21 cellular contexts compared by ENCODE assay signal in the genomic region with DNA sequence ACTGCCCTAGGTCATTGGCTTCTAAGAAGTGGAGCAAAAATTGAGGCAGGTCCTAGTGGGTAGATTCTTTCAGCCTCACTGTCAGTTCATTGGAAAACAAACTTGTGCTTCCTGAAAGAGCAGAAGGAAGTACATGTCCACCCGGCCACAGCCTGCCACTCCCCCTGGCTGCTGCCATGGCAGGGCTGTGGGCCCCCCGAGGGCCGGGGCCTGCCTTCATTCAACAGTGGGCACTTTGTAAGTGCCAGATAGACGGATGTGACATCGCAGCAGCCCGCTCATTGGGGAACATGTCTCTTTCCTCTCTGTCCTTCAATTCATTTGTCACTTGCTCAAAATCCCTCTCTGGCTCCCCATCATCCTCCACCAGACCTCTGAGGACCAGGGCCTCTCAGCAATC. TPM values are rescaled to one million over a fixed set of nuclear protein-coding genes. Genes with fewer than 3 reads are reported as not detected.
DNase-seq lines count a peak whose midpoint lies in the region; ATAC-seq, FAIRE-seq and TF ChIP-seq lines count a peak whose summit lies in the region.
"Had no signal": no experiment of that assay in that cellular context is flagged by ENCODE, and none has a peak within 500 bp of the region (broad histone marks: within the 10 kb centered on the region; RNA-seq: fewer than 3 reads in every experiment).

No MANE protein-coding gene starts in this region.

- no peaks in the 10 kb centered on the region for H4K20me1 ChIP-seq in BLaER1

- no peaks in the 10 kb centered on the region for H3K9me3 Mint-ChIP-seq in nephron
- H3K9me3 Mint-ChIP-seq: CD8-positive, alpha-beta T cell had no signal

- TF ChIP-seq POLR2A in spleen (IDR thresholded peaks at IDR 0.05): no peak

- peak overlapping the region; percentile 37 to 90 (median 65) for H3K27ac Mint-ChIP-seq in nephron
- H3K27ac Mint-ChIP-seq: B cell; CD14-positive monocyte; CD8-positive, alpha-beta T cell had no signal

- 0 out of 2 replicates have a peak overlapping the region, but pooled peaks have one; percentile 23 for H3K9ac ChIP-seq in BLaER1
- H3K9ac ChIP-seq: GM23248 had no signal

- intact Hi-C loops in spleen (cut with DNase I; ENCODE audit: low total_unique reads): no loop called here

- 0 out of 2 replicates have a peak overlapping the region, but pooled peaks have one; percentile 6 for H3K27ac ChIP-seq in BLaER1
- H3K27ac ChIP-seq in RWPE2 (ENCODE audit: poor library complexity, severe bottlenecking): no peak overlapping the region
- H3K27ac ChIP-seq in spleen: no peak overlapping the region
- H3K27ac ChIP-seq: GM23248 had no signal

- TF ChIP-seq CTCF in RWPE2 (IDR thresholded peaks at IDR 0.05; ENCODE audit: poor library complexity, severe bottlenecking): no peak
- TF ChIP-seq CTCF in nephron (IDR thresholded peaks at IDR 0.05; ENCODE audit: unreplicated experiment in 3 of 3): no peak
- TF ChIP-seq CTCF in spleen (IDR thresholded peaks at IDR 0.05 in 8 of 11, conservative IDR thresholded peaks at IDR 0.05 in 3 of 11): no peak

- DNase-seq in RWPE2 (ENCODE audit: low spot score) (peak; percentile 52), spleen (peak; percentile 30), frontal cortex (ENCODE audit: low spot score in 2 of 2) (no peak), SKM-1 (lab: John Stamatoyannopoulos, UW; ENCODE audit: unreplicated experiment) (no peak)
- no peak for DNase-seq in stimulated activated CD4-positive, alpha-beta T cell treated with anti-CD3 and anti-CD28 coated beads, Interleukin-4, amount 100 ng/mL, for 1 hour
- DNase-seq: CD8-positive, alpha-beta T cell; COR-L47; DMS153; DMS79 treated with DMSO at 0.1 percent for 48 hours; EL; GM23248 had no signal

- no peak for FAIRE-seq in frontal cortex (lab: Jason Lieb, UNC)
- FAIRE-seq: A204.1, D721Med, G401.6, GM12891, H54 had no signal

- no peaks in the 10 kb centered on the region for H3K36me3 ChIP-seq in BLaER1
- H3K36me3 ChIP-seq in RWPE2 (ENCODE audit: low read depth): no peaks in the 10 kb centered on the region
- no peaks in the 10 kb centered on the region for H3K36me3 ChIP-seq in spleen

- 53 to 69% (median 68%) methylated on average over 6 of the region's 6 CpGs for WGBS in spleen, 5 donors

- H3K4me3 Mint-ChIP-seq in nephron: no peak overlapping the region
- H3K4me3 Mint-ChIP-seq: B cell; CD14-positive monocyte; CD8-positive, alpha-beta T cell had no signal

- H3K4me3 ChIP-seq in BLaER1 (no peak overlapping the region), RWPE2 (ENCODE audit: severe bottlenecking) (no peak overlapping the region), spleen (no peak overlapping the region)
- H3K4me3 ChIP-seq: GM23248 had no signal

- no peak for ATAC-seq in RWPE2 (ENCODE audit: low read depth)
- ATAC-seq: CD8-positive, alpha-beta T cell; HCT116 had no signal

- peak overlapping the region; percentile 30 for H3K4me2 ChIP-seq in BLaER1

- H3K4me1 ChIP-seq in BLaER1: peaks cover 15% of the 10 kb centered on the region
- H3K4me1 ChIP-seq in RWPE2 (ENCODE audit: insufficient read depth, poor library complexity, severe bottlenecking): no peaks in the 10 kb centered on the region
- no peaks in the 10 kb centered on the region for H3K4me1 ChIP-seq in spleen

- H3K27me3 Mint-ChIP-seq in nephron (ENCODE audit: low read depth): peaks cover 27% of the 10 kb centered on the region

- peaks cover 57% of the 10 kb centered on the region for H3K4me1 Mint-ChIP-seq in nephron
- H3K4me1 Mint-ChIP-seq: B cell, CD14-positive monocyte had no signal

- no peaks in the 10 kb centered on the region for H3K27me3 ChIP-seq in BLaER1
- no peaks in the 10 kb centered on the region for H3K27me3 ChIP-seq in RWPE2 (ENCODE audit: insufficient read depth, poor library complexity, severe bottlenecking)
- no peaks in the 10 kb centered on the region for H3K27me3 ChIP-seq in spleen (replicated peaks in 1 of 7)

- H3K36me3 Mint-ChIP-seq in nephron (ENCODE audit: low read depth): no peaks in the 10 kb centered on the region
- H3K36me3 Mint-ChIP-seq: CD14-positive monocyte; CD8-positive, alpha-beta T cell had no signal

- H3K9me3 ChIP-seq in BLaER1: 0 out of 2 replicates have a peak, but pooled peaks cover 9% of the 10 kb centered on the region
- H3K9me3 ChIP-seq in RWPE2 (ENCODE audit: severe bottlenecking): no peaks in the 10 kb centered on the region
- H3K9me3 ChIP-seq in spleen: peaks cover 0 to 3% (median 0%) of the 10 kb centered on the region in 8 donors

RNA-seq across cellular contexts. Expression of a gene that starts 20.6 kb away (rescaled TPM):
- total RNA-seq in spleen (1 to 10 TPM in 6 of 7 donors, under 1 TPM in 1; 0.85 to 2.5 (median 1.6) TPM), frontal cortex (16.3 TPM)
- polyA plus RNA-seq in spleen: 1 to 10 TPM in 1 of 3 donors, under 1 TPM in 2; 0.26 to 1.0 (median 0.49) TPM
- polyA plus RNA-seq: CD14-positive monocyte had no signal

Comparison
In these comparisons a context has a peak if more than half of its experiments do, and no peak if none do; other contexts are left out.
1. DNase-seq: peak in RWPE2 (single experiment) and spleen (single experiment); none in frontal cortex (0 of 2), stimulated activated CD4-positive, alpha-beta T cell treated with anti-CD3 and anti-CD28 coated beads, Interleukin-4, amount 100 ng/mL, for 1 hour (single experiment) and SKM-1 (single experiment).